21 cellular contexts compared by ENCODE assay signal in the genomic region with DNA sequence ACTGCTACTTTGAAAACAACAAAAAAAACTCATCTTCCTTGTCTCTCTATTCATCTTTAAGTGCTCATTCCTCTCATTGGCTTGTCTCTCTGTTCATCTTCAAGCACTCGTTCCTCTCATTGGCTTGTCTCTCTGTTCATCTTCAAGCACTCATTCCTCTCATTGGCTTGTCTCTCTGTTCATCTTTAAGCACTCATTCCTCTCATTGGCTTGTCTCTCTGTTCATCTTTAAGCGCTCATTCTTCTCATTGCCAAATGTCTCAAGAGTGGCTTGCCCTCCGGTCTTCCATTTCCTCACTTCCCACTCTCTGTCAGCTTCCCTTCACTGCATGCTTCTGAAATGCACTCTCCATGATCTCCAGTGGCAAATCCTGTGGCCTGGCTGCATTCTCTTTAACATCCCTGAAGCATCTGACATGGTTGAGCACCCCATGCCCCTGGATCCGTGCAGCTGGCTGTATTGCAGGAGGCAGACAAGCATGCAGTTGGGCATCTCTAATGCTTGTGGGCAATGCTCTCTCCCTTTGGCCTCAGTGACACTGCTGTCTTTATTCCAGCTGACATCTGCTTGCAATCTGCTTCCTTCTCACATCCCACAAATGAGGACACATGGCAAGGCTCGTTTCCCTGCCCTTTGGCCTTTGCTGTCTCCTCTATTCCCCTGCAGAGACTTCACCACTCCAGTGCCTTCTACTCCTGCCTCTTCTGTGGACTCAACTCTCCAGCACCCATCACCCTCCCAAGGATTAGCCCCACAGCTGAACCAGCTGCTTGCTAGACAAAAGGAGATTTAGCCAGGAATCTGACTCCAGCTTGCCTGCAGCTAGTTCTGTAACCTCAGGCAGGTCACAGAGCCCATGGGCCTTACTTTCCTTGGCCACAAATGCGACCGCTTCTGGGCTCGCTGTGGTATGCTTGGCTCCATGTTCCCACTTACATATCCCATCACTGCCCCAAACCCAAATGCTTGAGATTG.
"Had no signal": no experiment of that assay in that cellular context is flagged by ENCODE, and none has a peak within 500 bp of the region (broad histone marks: within the 10 kb centered on the region; RNA-seq: fewer than 3 reads in every experiment).

No MANE protein-coding gene starts in this region.

- H3K4me1 ChIP-seq: body of pancreas had no signal

- H3K4me3 ChIP-seq: body of pancreas, gastroesophageal sphincter, heart right ventricle, skin epidermis had no signal

- H3K9me3 Mint-ChIP-seq: activated B cell treated with CpG ODN at 0.5 μM for 24 hours; activated CD4-positive, alpha-beta T cell treated with anti-CD3 and anti-CD28 coated beads, Interleukin-2, amount 10 ng/mL, durations not matched to agents 24 days and 14 days; activated naive CD8-positive, alpha-beta T cell treated with anti-CD3 and anti-CD28 coated beads for 36 hours; central memory CD8-positive, alpha-beta T cell; naive thymus-derived CD4-positive, alpha-beta T cell; type B pancreatic cell had no signal

- H3K36me3 Mint-ChIP-seq: activated naive CD8-positive, alpha-beta T cell treated with anti-CD3 and anti-CD28 coated beads for 36 hours; naive thymus-derived CD4-positive, alpha-beta T cell; type B pancreatic cell had no signal

- H3K27ac Mint-ChIP-seq: activated B cell treated with CpG ODN at 0.5 μM for 24 hours; activated CD4-positive, alpha-beta T cell treated with anti-CD3 and anti-CD28 coated beads, Interleukin-2, amount 10 ng/mL, durations not matched to agents 24 days and 14 days; activated CD8-positive, alpha-beta T cell treated with anti-CD3 and anti-CD28 coated beads, Interleukin-2, amount 10 ng/mL, durations not matched to agents 7 days and 5 days; activated naive CD8-positive, alpha-beta T cell treated with anti-CD3 and anti-CD28 coated beads for 36 hours; naive thymus-derived CD4-positive, alpha-beta T cell; type B pancreatic cell had no signal

- H3K27ac ChIP-seq: body of pancreas, gastroesophageal sphincter, heart right ventricle, neutrophil, parathyroid adenoma had no signal

- H3K4me3 Mint-ChIP-seq: activated B cell treated with CpG ODN at 0.5 μM for 24 hours; activated CD4-positive, alpha-beta T cell treated with anti-CD3 and anti-CD28 coated beads, Interleukin-2, amount 10 ng/mL, durations not matched to agents 24 days and 14 days; activated CD8-positive, alpha-beta T cell treated with anti-CD3 and anti-CD28 coated beads, Interleukin-2, amount 10 ng/mL, durations not matched to agents 7 days and 5 days; activated naive CD8-positive, alpha-beta T cell treated with anti-CD3 and anti-CD28 coated beads for 36 hours; central memory CD8-positive, alpha-beta T cell; naive thymus-derived CD4-positive, alpha-beta T cell; type B pancreatic cell had no signal

- H3K4me1 Mint-ChIP-seq: activated B cell treated with CpG ODN at 0.5 μM for 24 hours; activated CD4-positive, alpha-beta T cell treated with anti-CD3 and anti-CD28 coated beads, Interleukin-2, amount 10 ng/mL, durations not matched to agents 24 days and 14 days; activated naive CD8-positive, alpha-beta T cell treated with anti-CD3 and anti-CD28 coated beads for 36 hours; central memory CD8-positive, alpha-beta T cell had no signal

- H3K36me3 ChIP-seq: gastroesophageal sphincter, neutrophil had no signal

- ATAC-seq: activated CD8-positive, alpha-beta T cell treated with anti-CD3 and anti-CD28 coated beads, Interleukin-2, amount 10 ng/mL, durations not matched to agents 7 days and 5 days; body of pancreas; gastroesophageal sphincter; left lobe of liver; naive thymus-derived CD4-positive, alpha-beta T cell had no signal

- H3K27me3 ChIP-seq: body of pancreas, gastroesophageal sphincter, heart right ventricle had no signal

- H3K9ac ChIP-seq: parathyroid adenoma had no signal

- H3K27me3 Mint-ChIP-seq: activated B cell treated with CpG ODN at 0.5 μM for 24 hours; activated CD4-positive, alpha-beta T cell treated with anti-CD3 and anti-CD28 coated beads, Interleukin-2, amount 10 ng/mL, durations not matched to agents 24 days and 14 days; activated naive CD8-positive, alpha-beta T cell treated with anti-CD3 and anti-CD28 coated beads for 36 hours; type B pancreatic cell had no signal

- H3K9me3 ChIP-seq: body of pancreas, gastroesophageal sphincter, heart right ventricle, neutrophil had no signal

- H2AFZ ChIP-seq: parathyroid adenoma had no signal

- DNase-seq: activated B cell treated with CpG ODN at 0.5 μM for 24 hours; activated CD4-positive, alpha-beta T cell treated with anti-CD3 and anti-CD28 coated beads, Interleukin-2, amount 10 ng/mL, durations not matched to agents 24 days and 14 days; activated CD8-positive, alpha-beta memory T cell treated with anti-CD3 and anti-CD28 coated beads, Interleukin-2, amount 50 U/mL, for 4 hours; activated CD8-positive, alpha-beta T cell treated with anti-CD3 and anti-CD28 coated beads, Interleukin-2, amount 10 ng/mL, durations not matched to agents 7 days and 5 days; activated gamma-delta T cell treated with Interleukin-2 at 50 U/mL for 16 hours; activated naive CD8-positive, alpha-beta T cell treated with anti-CD3 and anti-CD28 coated beads for 36 hours; amygdala; body of pancreas; effector memory CD4-positive, alpha-beta T cell; heart right ventricle; naive thymus-derived CD4-positive, alpha-beta T cell; stimulated activated CD4-positive, alpha-beta T cell treated with anti-CD3 and anti-CD28 coated beads, Interleukin-4, amount 100 ng/mL, for 24 hours; stimulated activated naive CD4-positive, alpha-beta T cell treated with Interleukin-2 at 50 U/mL for 16 hours; T-helper 2 cell had no signal

- H3K79me2 ChIP-seq: parathyroid adenoma had no signal
